ENCODE assay signal across 1 cellular context in the genomic region with DNA sequence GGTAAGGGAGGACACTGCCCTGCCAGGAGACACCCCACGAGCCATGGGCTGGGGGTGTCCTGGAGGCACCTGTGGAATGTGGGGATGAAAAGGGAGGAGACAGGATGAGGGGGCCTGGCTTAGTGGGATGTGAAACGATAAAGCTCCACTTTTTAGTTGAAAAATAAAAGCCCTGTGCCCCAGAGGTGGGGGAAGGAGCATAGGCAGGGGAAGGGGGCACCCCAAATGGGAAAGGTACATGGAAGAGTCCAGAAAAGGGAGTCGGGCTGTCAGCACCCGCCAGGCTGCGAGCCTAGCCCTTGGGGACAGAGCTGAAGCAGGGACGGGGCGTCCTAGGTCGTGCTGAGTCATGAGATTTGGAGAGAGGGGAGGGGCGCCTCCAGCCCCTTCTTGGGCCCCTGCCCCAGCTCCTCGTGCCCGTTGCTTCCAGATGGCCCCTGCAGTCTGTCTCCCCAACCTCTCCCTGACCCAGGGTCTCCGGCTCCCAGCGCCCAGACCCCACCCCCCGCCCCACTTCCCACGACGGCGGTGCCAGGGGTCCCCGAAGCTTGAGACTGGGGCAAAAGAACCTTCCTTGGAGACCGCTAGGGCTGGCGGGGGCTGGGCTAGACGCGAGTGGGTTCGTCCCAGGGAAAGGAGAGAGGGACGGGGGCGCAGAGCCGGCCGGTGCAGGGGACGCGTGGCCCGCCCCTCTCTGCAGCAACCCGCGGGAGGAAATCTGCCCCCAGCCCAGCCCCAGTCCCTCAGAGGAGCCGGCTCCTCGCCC.
TF ChIP-seq lines count a peak whose summit lies in the region.

No MANE protein-coding gene starts in this region.

TF ChIP-seq in HEK293, 187 proteins besides CTCF, POLR2A, EP300 and RAD21 (continued from another document):
- TF ChIP-seq, protein P1, sequence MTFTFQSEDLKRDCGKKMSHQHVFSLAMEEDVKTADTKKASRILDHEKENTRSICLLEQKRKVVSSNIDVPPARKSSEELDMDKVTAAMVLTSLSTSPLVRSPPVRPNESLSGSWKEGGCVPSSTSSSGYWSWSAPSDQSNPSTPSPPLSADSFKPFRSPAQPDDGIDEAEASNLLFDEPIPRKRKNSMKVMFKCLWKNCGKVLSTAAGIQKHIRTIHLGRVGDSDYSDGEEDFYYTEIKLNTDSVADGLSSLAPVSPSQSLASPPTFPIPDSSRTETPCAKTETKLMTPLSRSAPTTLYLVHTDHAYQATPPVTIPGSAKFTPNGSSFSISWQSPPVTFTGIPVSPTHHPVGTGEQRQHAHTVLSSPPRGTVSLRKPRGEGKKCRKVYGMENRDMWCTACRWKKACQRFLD (tag by site-specific recombination; IDR thresholded peaks at IDR 0.05): no peak
- TF ChIP-seq ZBTB8A (tag by site-specific recombination; IDR thresholded peaks at IDR 0.05): 0 out of 2 replicates have a peak, but pooled peaks have one; percentile 26
- TF ChIP-seq ZBTB48 (tag by site-specific recombination; IDR thresholded peaks at IDR 0.05): 0 out of 2 replicates have a peak, but pooled peaks have one; percentile 24
- TF ChIP-seq SCRT2 (tag by site-specific recombination; IDR thresholded peaks at IDR 0.05): peak; percentile 94
- TF ChIP-seq, protein P2, sequence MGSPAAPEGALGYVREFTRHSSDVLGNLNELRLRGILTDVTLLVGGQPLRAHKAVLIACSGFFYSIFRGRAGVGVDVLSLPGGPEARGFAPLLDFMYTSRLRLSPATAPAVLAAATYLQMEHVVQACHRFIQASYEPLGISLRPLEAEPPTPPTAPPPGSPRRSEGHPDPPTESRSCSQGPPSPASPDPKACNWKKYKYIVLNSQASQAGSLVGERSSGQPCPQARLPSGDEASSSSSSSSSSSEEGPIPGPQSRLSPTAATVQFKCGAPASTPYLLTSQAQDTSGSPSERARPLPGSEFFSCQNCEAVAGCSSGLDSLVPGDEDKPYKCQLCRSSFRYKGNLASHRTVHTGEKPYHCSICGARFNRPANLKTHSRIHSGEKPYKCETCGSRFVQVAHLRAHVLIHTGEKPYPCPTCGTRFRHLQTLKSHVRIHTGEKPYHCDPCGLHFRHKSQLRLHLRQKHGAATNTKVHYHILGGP (tag by site-specific recombination; IDR thresholded peaks at IDR 0.05): no peak
